Comparison of ENCODE assay signal across 8 cellular contexts in the genomic region with DNA sequence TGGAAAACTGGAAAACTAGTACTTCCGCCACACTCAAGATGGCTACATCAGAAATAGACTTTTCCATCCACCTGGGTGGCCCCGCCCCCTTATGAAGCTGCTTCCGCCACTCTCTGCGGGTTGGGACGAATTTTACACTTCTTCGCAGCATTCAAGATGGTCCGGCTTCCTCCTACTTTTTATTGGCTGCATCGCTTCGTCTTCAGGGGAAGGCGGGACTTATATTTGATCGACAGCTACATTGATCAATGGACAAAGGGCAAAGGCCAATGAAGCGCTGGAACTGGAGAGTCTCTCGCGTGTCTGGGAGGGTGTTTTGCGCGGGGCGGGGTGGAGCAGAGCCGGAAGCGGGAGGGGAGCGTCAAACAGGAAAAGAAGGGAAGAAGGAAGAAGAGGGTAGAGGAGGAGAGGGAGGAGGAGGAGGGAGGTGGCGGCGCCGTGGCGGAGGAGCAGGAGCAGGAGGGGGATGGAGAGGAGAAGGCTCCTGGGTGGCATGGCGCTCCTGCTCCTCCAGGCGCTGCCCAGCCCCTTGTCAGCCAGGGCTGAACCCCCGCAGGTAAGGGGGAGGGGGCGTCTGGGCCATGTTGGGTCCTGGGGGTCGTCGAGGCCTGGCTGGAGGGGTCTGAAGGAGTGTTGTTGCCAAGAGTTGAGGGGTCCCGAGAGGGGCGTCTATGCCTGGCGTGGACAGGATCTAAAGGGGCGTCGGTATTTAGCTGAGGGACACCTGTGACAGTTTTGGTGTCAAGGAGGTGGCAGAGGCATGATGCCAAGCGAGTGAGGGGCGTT. TPM values are rescaled to one million over a fixed set of nuclear protein-coding genes. Genes with fewer than 3 reads are reported as not detected.
DNase-seq lines count a peak whose midpoint lies in the region; ATAC-seq, FAIRE-seq and TF ChIP-seq lines count a peak whose summit lies in the region.

Gene WBP1L, plus strand, starts transcription at position 361 of the 786 bp plus-strand sequence. Its CDS starts 106 bp downstream, at position 467.

- peak within 1 kb of the TSS; percentile 91 for H3K4me2 ChIP-seq in OCI-LY3 (ENCODE audit: low read length)

- H3K27ac Mint-ChIP-seq in endothelial cell (ENCODE audit: unreplicated experiment) (peak within 1 kb of the TSS; percentile 91), mesothelial cell of epicardium (peak within 1 kb of the TSS; percentile 94)

- no peaks in the 10 kb centered on the region for H3K36me3 ChIP-seq in OCI-LY3 (replicated peaks; ENCODE audit: low read depth, low read length)

- H3K4me1 Mint-ChIP-seq in endothelial cell (ENCODE audit: unreplicated experiment) = peaks cover 50% of the 10 kb centered on the region
- peaks cover 28% of the 10 kb centered on the region for H3K4me1 Mint-ChIP-seq in mesothelial cell of epicardium

- no peak within 1 kb of the TSS for H3K27ac ChIP-seq in OCI-LY3 (ENCODE audit: low read length)

- peaks cover 6% of the 10 kb centered on the region for H3K27me3 Mint-ChIP-seq in endothelial cell (ENCODE audit: unreplicated experiment)
- no peaks in the 10 kb centered on the region for H3K27me3 Mint-ChIP-seq in mesothelial cell of epicardium (ENCODE audit: low read depth)

- H3K4me3 Mint-ChIP-seq in endothelial cell (ENCODE audit: unreplicated experiment) = peak within 1 kb of the TSS; percentile 100
- H3K4me3 Mint-ChIP-seq in mesothelial cell of epicardium = peak within 1 kb of the TSS; percentile 93

- ATAC-seq in GM21515 (IDR thresholded peaks at IDR 0.05; ENCODE audit: unreplicated experiment) = peak; percentile 94

- H3K9ac ChIP-seq in OCI-LY3 (ENCODE audit: low read length) = peak within 1 kb of the TSS; percentile 80

- peak within 1 kb of the TSS; percentile 90 for H2AFZ ChIP-seq in OCI-LY3 (ENCODE audit: low read depth, low read length)

- no peaks in the 10 kb centered on the region for H3K9me3 ChIP-seq in OCI-LY3 (ENCODE audit: insufficient read depth, low read length)

- peaks cover 11% of the 10 kb centered on the region for H3K36me3 Mint-ChIP-seq in endothelial cell (ENCODE audit: low read depth, unreplicated experiment)
- H3K36me3 Mint-ChIP-seq in mesothelial cell of epicardium = peaks cover 3% of the 10 kb centered on the region

- peaks cover 10% of the 10 kb centered on the region for H3K4me1 ChIP-seq in OCI-LY3 (ENCODE audit: low read length)

- peaks cover 11% of the 10 kb centered on the region for H3K79me2 ChIP-seq in OCI-LY3 (ENCODE audit: low read length)

- peak; percentile 35 for FAIRE-seq in D721Med (lab: Jason Lieb, UNC)

- TF ChIP-seq CTCF in D721Med (IDR thresholded peaks at IDR 0.05; ENCODE audit: insufficient read depth, missing control alignments) (no peak), OCI-LY3 (IDR thresholded peaks at IDR 0.05; ENCODE audit: low read depth, low read length) (no peak), endothelial cell (IDR thresholded peaks at IDR 0.05; ENCODE audit: unreplicated experiment) (no peak), mesothelial cell of epicardium (IDR thresholded peaks at IDR 0.05; ENCODE audit: unreplicated experiment) (no peak)

- DNase-seq in D721Med (ENCODE audit: insufficient read length, low spot score) (peak; percentile 88), HuH-7 (ENCODE audit: low spot score) (peak; percentile 81), endothelial cell (ENCODE audit: low spot score) (peak; percentile 84), mesothelial cell of epicardium (ENCODE audit: low spot score in 2 of 2, unreplicated experiment in 2 of 2) (peak; percentile 85 to 92)
- peak; percentile 93 for DNase-seq in activated CD8-positive, alpha-beta memory T cell treated with anti-CD3 and anti-CD28 coated beads, Interleukin-2, amount 50 U/mL, for 48 hours
- peak; percentile 85 to 89 for DNase-seq in stimulated activated CD8-positive, alpha-beta memory T cell treated with anti-CD3 and anti-CD28 coated beads, Interleukin-15, amount 100 ng/mL, for 48 hours (ENCODE audit: low read depth in 2 of 2)

- no peaks in the 10 kb centered on the region for H3K9me3 Mint-ChIP-seq in endothelial cell (ENCODE audit: unreplicated experiment)
- no peaks in the 10 kb centered on the region for H3K9me3 Mint-ChIP-seq in mesothelial cell of epicardium

- H3K27me3 ChIP-seq in OCI-LY3 (ENCODE audit: low read depth, low read length) = no peaks in the 10 kb centered on the region

- H3K4me3 ChIP-seq in OCI-LY3 (ENCODE audit: low read length) = peak within 1 kb of the TSS; percentile 95

- H4K20me1 ChIP-seq in OCI-LY3 (ENCODE audit: insufficient read depth, low read length) = no peaks in the 10 kb centered on the region

RNA-seq across cellular contexts. Expression of gene WBP1L, which starts in this region (rescaled TPM):
- total RNA-seq in endothelial cell (ENCODE audit: unreplicated experiment) = 49.4 TPM
- 56.3 to 56.7 TPM (median 56.3 TPM) in 3 replicates for total RNA-seq in mesothelial cell of epicardium
